ENCODE assay signal across 1 cellular context in the genomic region with DNA sequence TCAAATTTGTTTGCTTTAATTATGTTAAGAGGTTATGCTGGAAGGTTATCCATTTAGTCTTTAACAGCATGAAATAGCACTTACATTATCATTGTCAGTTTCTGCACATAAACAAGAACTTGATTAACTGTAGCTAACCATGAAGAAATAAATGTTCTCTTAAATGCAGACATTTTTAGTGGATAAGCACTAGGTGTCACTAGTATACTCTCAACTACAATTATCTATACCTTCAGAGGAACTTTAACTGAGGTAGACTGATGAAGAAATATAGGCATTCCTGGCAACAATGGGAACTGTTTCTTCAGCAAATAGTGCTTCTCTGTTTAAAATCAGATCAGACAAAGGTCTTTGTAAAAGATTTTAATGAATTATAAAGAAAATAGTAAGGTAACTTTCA.
TF ChIP-seq lines count a peak whose summit lies in the region.

No MANE protein-coding gene starts in this region.

TF ChIP-seq in WTC11, 78 proteins besides CTCF, POLR2A, EP300 and RAD21 (continued from another document):
- TF ChIP-seq PRDM15 (CRISPR knock-in tag; IDR thresholded peaks at IDR 0.05) (no peak), ZBTB21 (CRISPR knock-in tag; IDR thresholded peaks at IDR 0.05; ENCODE audit: borderline replicate concordance) (no peak), ELF4 (CRISPR knock-in tag; IDR thresholded peaks at IDR 0.05; ENCODE audit: low read depth) (no peak), IRF2 (CRISPR knock-in tag; IDR thresholded peaks at IDR 0.05; ENCODE audit: borderline replicate concordance, low read depth) (no peak), ZNF281 (CRISPR knock-in tag; IDR thresholded peaks at IDR 0.05) (no peak), FOXP4 (CRISPR knock-in tag; IDR thresholded peaks at IDR 0.05) (no peak), SMAD4 (CRISPR knock-in tag; IDR thresholded peaks at IDR 0.05) (no peak), ESRRA (CRISPR knock-in tag; IDR thresholded peaks at IDR 0.05; ENCODE audit: borderline replicate concordance) (no peak), ERG (CRISPR knock-in tag; IDR thresholded peaks at IDR 0.05) (no peak), NFYB (CRISPR knock-in tag; conservative IDR thresholded peaks at IDR 0.05; ENCODE audit: low read depth) (no peak), NFATC4 (CRISPR knock-in tag; IDR thresholded peaks at IDR 0.05) (no peak), CBFB (CRISPR knock-in tag; IDR thresholded peaks at IDR 0.05; ENCODE audit: low read depth) (no peak), TEAD1 (CRISPR knock-in tag; IDR thresholded peaks at IDR 0.05) (no peak), RORB (CRISPR knock-in tag; IDR thresholded peaks at IDR 0.05) (no peak), NR1H2 (CRISPR knock-in tag; IDR thresholded peaks at IDR 0.05) (no peak), SOX15 (CRISPR knock-in tag; IDR thresholded peaks at IDR 0.05) (no peak)
- TF ChIP-seq, protein P1, sequence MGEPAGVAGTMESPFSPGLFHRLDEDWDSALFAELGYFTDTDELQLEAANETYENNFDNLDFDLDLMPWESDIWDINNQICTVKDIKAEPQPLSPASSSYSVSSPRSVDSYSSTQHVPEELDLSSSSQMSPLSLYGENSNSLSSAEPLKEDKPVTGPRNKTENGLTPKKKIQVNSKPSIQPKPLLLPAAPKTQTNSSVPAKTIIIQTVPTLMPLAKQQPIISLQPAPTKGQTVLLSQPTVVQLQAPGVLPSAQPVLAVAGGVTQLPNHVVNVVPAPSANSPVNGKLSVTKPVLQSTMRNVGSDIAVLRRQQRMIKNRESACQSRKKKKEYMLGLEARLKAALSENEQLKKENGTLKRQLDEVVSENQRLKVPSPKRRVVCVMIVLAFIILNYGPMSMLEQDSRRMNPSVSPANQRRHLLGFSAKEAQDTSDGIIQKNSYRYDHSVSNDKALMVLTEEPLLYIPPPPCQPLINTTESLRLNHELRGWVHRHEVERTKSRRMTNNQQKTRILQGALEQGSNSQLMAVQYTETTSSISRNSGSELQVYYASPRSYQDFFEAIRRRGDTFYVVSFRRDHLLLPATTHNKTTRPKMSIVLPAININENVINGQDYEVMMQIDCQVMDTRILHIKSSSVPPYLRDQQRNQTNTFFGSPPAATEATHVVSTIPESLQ (CRISPR knock-in tag; IDR thresholded peaks at IDR 0.05) = no peak
- TF ChIP-seq, protein P2, sequence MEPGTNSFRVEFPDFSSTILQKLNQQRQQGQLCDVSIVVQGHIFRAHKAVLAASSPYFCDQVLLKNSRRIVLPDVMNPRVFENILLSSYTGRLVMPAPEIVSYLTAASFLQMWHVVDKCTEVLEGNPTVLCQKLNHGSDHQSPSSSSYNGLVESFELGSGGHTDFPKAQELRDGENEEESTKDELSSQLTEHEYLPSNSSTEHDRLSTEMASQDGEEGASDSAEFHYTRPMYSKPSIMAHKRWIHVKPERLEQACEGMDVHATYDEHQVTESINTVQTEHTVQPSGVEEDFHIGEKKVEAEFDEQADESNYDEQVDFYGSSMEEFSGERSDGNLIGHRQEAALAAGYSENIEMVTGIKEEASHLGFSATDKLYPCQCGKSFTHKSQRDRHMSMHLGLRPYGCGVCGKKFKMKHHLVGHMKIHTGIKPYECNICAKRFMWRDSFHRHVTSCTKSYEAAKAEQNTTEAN (CRISPR knock-in tag; IDR thresholded peaks at IDR 0.05) = no peak
